Comparison of ENCODE assay signal across 1 cellular context in the genomic region with DNA sequence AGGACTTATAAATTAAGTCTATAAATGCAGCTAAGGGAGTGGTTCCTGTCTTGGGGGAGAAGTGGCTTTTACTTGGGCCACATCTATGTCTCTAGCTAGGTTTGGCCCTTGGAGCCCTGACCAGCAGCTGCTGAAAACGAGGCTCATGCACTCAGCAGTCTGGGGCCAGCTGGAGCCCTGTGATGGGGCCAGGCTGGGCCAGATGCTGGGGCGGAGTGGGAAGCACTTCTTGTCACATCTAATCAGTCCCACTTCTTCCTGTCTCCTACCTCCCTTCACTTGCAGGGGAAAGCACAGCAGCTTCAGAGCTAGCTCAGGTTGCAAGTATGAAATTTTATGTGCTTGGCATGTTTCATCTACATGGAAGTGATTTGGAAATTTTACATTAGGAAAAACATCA.
TF ChIP-seq lines count a peak whose summit lies in the region.

No MANE protein-coding gene starts in this region.

TF ChIP-seq in SK-N-SH, 30 proteins besides CTCF, POLR2A, EP300 and RAD21 (continued from another document):
- TF ChIP-seq, protein P1, sequence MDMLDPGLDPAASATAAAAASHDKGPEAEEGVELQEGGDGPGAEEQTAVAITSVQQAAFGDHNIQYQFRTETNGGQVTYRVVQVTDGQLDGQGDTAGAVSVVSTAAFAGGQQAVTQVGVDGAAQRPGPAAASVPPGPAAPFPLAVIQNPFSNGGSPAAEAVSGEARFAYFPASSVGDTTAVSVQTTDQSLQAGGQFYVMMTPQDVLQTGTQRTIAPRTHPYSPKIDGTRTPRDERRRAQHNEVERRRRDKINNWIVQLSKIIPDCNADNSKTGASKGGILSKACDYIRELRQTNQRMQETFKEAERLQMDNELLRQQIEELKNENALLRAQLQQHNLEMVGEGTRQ (IDR thresholded peaks at IDR 0.05; ENCODE audit: borderline replicate concordance, low read depth, low read length) = no peak
- TF ChIP-seq RXRA (IDR thresholded peaks at IDR 0.05; ENCODE audit: borderline replicate concordance, low read depth) (no peak), TAF1 (IDR thresholded peaks at IDR 0.05; ENCODE audit: borderline replicate concordance, low read depth, low read length) (no peak), MEF2A (IDR thresholded peaks at IDR 0.05; ENCODE audit: borderline replicate concordance, low read depth) (no peak), ELF1 (IDR thresholded peaks at IDR 0.05) (no peak), JUND (IDR thresholded peaks at IDR 0.05) (no peak), FOXM1 (IDR thresholded peaks at IDR 0.05; ENCODE audit: low read depth) (no peak), TEAD4 (IDR thresholded peaks at IDR 0.05; ENCODE audit: borderline replicate concordance, insufficient read depth) (no peak)
- TF ChIP-seq, protein P2, sequence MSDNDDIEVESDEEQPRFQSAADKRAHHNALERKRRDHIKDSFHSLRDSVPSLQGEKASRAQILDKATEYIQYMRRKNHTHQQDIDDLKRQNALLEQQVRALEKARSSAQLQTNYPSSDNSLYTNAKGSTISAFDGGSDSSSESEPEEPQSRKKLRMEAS (IDR thresholded peaks at IDR 0.05; ENCODE audit: low read depth) = no peak
- TF ChIP-seq, protein P3, sequence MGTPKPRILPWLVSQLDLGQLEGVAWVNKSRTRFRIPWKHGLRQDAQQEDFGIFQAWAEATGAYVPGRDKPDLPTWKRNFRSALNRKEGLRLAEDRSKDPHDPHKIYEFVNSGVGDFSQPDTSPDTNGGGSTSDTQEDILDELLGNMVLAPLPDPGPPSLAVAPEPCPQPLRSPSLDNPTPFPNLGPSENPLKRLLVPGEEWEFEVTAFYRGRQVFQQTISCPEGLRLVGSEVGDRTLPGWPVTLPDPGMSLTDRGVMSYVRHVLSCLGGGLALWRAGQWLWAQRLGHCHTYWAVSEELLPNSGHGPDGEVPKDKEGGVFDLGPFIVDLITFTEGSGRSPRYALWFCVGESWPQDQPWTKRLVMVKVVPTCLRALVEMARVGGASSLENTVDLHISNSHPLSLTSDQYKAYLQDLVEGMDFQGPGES (IDR thresholded peaks at IDR 0.05; ENCODE audit: low read depth, low read length) = no peak
- TF ChIP-seq, protein P4, sequence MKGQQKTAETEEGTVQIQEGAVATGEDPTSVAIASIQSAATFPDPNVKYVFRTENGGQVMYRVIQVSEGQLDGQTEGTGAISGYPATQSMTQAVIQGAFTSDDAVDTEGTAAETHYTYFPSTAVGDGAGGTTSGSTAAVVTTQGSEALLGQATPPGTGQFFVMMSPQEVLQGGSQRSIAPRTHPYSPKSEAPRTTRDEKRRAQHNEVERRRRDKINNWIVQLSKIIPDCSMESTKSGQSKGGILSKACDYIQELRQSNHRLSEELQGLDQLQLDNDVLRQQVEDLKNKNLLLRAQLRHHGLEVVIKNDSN (IDR thresholded peaks at IDR 0.05; ENCODE audit: borderline replicate concordance, low read depth) = no peak
